8 cellular contexts compared by ENCODE assay signal in the genomic region with DNA sequence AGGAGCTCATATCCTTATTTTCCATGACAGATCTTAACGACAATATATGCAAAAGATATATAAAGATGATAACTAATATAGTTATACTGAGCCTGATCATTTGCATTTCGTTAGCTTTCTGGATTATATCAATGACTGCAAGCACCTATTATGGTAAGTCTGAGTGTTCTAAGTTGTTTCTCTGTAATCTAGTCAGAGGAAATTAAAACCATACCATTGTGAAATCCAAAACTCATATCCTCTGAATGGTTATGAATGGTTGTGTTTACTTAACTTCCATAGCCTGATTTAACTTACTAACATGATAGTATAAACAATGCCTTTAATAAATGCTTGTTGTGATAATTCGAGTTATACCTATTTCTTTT. TPM values are rescaled to one million over a fixed set of nuclear protein-coding genes. Genes with fewer than 3 reads are reported as not detected.
A peak's percentile ranks its signal among the peaks of the same experiment; 100 is the strongest.
DNase-seq lines count a peak whose midpoint lies in the region; ATAC-seq and TF ChIP-seq lines count a peak whose summit lies in the region.

No MANE protein-coding gene starts in this region.

- H3K4me3 ChIP-seq in LNCaP clone FGC (ENCODE audit: low read depth, low read length): peak overlapping the region; percentile 72
- peak overlapping the region; percentile 74 for H3K4me3 ChIP-seq in choroid plexus epithelial cell (ENCODE audit: low read depth, low read length)

- H3K9me3 ChIP-seq in CD4-positive, alpha-beta T cell (ENCODE audit: control insufficient read depth, low read length): no peaks in the 10 kb centered on the region

- peaks cover 5% of the 10 kb centered on the region for H3K36me3 Mint-ChIP-seq in CD4-positive, alpha-beta T cell (ENCODE audit: low read depth)
- H3K36me3 Mint-ChIP-seq in naive thymus-derived CD8-positive, alpha-beta T cell: peaks cover 0 to 12% (median 1%) of the 10 kb centered on the region in 3 donors

- intact Hi-C loops in CD4-positive, alpha-beta T cell (cut with DNase I, micrococcal nuclease): loop anchor here (1.0 to 5.0 kb wide), 4 partner anchors 23 to 152 kb away; partner anchors contain the start of genes RAB21 (in 1 of the 2), TBC1D15 (in 1 of the 2) and ZFC3H1 (in 1 of the 2)

- H3K27me3 ChIP-seq in CD4-positive, alpha-beta T cell (ENCODE audit: control insufficient read depth, insufficient read depth, low read length): no peaks in the 10 kb centered on the region

- H3K27ac ChIP-seq in CD4-positive, alpha-beta T cell (ENCODE audit: low read depth, low read length): peak overlapping the region; percentile 78

- no peaks in the 10 kb centered on the region for H3K9me3 Mint-ChIP-seq in CD4-positive, alpha-beta T cell
- no peaks in the 10 kb centered on the region for H3K9me3 Mint-ChIP-seq in naive thymus-derived CD8-positive, alpha-beta T cell

- CTCF ChIA-PET in CD4-positive, alpha-beta T cell (lab: Charles Lee): interaction anchor here (1.3 to 4.2 kb wide), 7 partner anchors 10 to 68 kb away, joined by 3 to 52 read pairs (median 7); partner anchors contain the start of genes RAB21, THAP2 and ZFC3H1

- POLR2A ChIA-PET in CD4-positive, alpha-beta T cell (lab: Charles Lee): interaction anchor here (0.7 to 6.2 kb wide), 9 partner anchors 17 to 152 kb away, joined by 3 to 312 read pairs (median 5); partner anchors contain the start of genes RAB21, TBC1D15, THAP2 and ZFC3H1
- POLR2A ChIA-PET in naive thymus-derived CD8-positive, alpha-beta T cell (lab: Charles Lee): interaction anchor here (0.8 to 5.0 kb wide), 13 partner anchors 9 to 153 kb away, joined by 3 to 213 read pairs (median 5); partner anchors contain the start of genes RAB21, TBC1D15, THAP2 and ZFC3H1

- peaks cover 49% of the 10 kb centered on the region for H3K4me1 Mint-ChIP-seq in CD4-positive, alpha-beta T cell (ENCODE audit: low read depth)
- H3K4me1 Mint-ChIP-seq in naive thymus-derived CD8-positive, alpha-beta T cell: peaks cover 10 to 47% (median 30%) of the 10 kb centered on the region in 4 donors

- no peak for ATAC-seq in CD4-positive, alpha-beta T cell (ENCODE audit: poor library complexity)
- ATAC-seq in naive thymus-derived CD8-positive, alpha-beta T cell: peak in 1 of 2 donors; percentile 3
- no peak for ATAC-seq in HG03354 (IDR thresholded peaks at IDR 0.05; ENCODE audit: poor library complexity, severe bottlenecking, unreplicated experiment)
- ATAC-seq in GM18502 (IDR thresholded peaks at IDR 0.05; ENCODE audit: poor library complexity, unreplicated experiment): no peak

- H3K4me3 Mint-ChIP-seq in CD4-positive, alpha-beta T cell: peak overlapping the region; percentile 92
- peak overlapping the region; percentile 89 to 100 (median 94) for H3K4me3 Mint-ChIP-seq in naive thymus-derived CD8-positive, alpha-beta T cell

- no peak for TF ChIP-seq CTCF in CD4-positive, alpha-beta T cell (IDR thresholded peaks at IDR 0.05)
- TF ChIP-seq CTCF in LNCaP clone FGC (IDR thresholded peaks at IDR 0.05; ENCODE audit: control insufficient read depth, extremely low read depth, insufficient read depth): no peak
- TF ChIP-seq CTCF in choroid plexus epithelial cell (conservative IDR thresholded peaks at IDR 0.05; ENCODE audit: low read depth, low read length): no peak

- no peaks in the 10 kb centered on the region for H3K27me3 Mint-ChIP-seq in CD4-positive, alpha-beta T cell
- H3K27me3 Mint-ChIP-seq in naive thymus-derived CD8-positive, alpha-beta T cell: no peaks in the 10 kb centered on the region

- no peak for DNase-seq in CD4-positive, alpha-beta T cell
- DNase-seq in LNCaP clone FGC (ENCODE audit: low read depth) (no peak), choroid plexus epithelial cell (ENCODE audit: low read depth) (peak; percentile 21), NCI-H446 (lab: John Stamatoyannopoulos, UW) (no peak), middle frontal gyrus (ENCODE audit: extremely low spot score, low spot score) (no peak)
- DNase-seq in naive thymus-derived CD8-positive, alpha-beta T cell: no peak

- H3K27ac Mint-ChIP-seq in CD4-positive, alpha-beta T cell: peak overlapping the region; percentile 87
- peak overlapping the region; percentile 87 to 98 (median 94) for H3K27ac Mint-ChIP-seq in naive thymus-derived CD8-positive, alpha-beta T cell

RNA-seq across cellular contexts. Expression of gene TMEM19, which starts 0.8 kb away (rescaled TPM):
- total RNA-seq in CD4-positive, alpha-beta T cell: 10 to 100 TPM in 1 of 2 experiments, 1 to 10 TPM in 1; 8.9 to 11.6 TPM
- total RNA-seq in naive thymus-derived CD8-positive, alpha-beta T cell: 10 to 100 TPM; 22.0 to 30.5 TPM
- polyA plus RNA-seq in naive thymus-derived CD8-positive, alpha-beta T cell: 10 to 100 TPM; 40.1 to 53.8 (median 43.5) TPM

RNA-seq across cellular contexts. Expression of gene THAP2, which starts 22.5 kb away (rescaled TPM):
- 10 to 100 TPM; 12.1 to 12.6 TPM for total RNA-seq in CD4-positive, alpha-beta T cell
- 10 to 100 TPM; 14.3 to 15.8 TPM for total RNA-seq in naive thymus-derived CD8-positive, alpha-beta T cell
- 10 to 100 TPM in 1 of 3 donors, 1 to 10 TPM in 2; 9.6 to 11.6 (median 9.7) TPM for polyA plus RNA-seq in naive thymus-derived CD8-positive, alpha-beta T cell

RNA-seq across cellular contexts. Expression of gene ZFC3H1, which starts 23.0 kb away (rescaled TPM):
- 100 to 1,000 TPM; 131 to 135 TPM for total RNA-seq in CD4-positive, alpha-beta T cell
- total RNA-seq in naive thymus-derived CD8-positive, alpha-beta T cell: 100 to 1,000 TPM; 117 to 118 TPM
- 10 to 100 TPM; 19.1 to 28.5 (median 21.3) TPM for polyA plus RNA-seq in naive thymus-derived CD8-positive, alpha-beta T cell
